9 cellular contexts compared by ENCODE assay signal in the genomic region with DNA sequence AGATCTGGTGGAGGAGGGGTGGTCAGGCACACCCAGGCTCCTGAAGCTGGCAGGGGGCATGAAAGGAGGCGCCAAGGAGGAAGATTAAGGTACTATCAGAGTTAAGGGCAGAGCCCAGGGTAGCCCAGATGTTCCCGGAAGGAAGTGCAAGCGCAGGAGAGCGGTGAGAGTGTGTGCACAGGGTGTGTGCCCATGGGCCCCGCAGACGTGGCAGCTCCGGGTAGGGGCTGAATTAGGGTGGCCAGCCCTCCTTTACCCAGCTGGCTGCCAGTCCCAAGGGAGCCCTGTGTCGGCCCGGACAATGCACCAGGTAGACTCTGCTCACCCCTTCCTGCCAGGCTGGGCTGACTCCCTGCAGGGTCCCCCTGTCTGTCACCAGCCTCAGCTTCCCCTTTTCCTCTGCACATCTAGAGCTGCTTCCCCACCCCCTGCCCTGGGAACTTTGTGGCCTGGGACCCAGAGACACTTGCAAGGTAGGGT. TPM values are rescaled to one million over a fixed set of nuclear protein-coding genes. Genes with fewer than 3 reads are reported as not detected.
DNase-seq lines count a peak whose midpoint lies in the region; ATAC-seq and TF ChIP-seq lines count a peak whose summit lies in the region.
"Had no signal": no experiment of that assay in that cellular context is flagged by ENCODE, and none has a peak within 500 bp of the region (broad histone marks: within the 10 kb centered on the region; RNA-seq: fewer than 3 reads in every experiment).

TSS of gene SMIM33 (plus strand) at position 184 of the 480 bp plus-strand sequence. CDS start at position 302, 118 bp downstream.

- peaks cover 16% of the 10 kb centered on the region for H3K36me3 Mint-ChIP-seq in activated T-cell treated with anti-CD3 and anti-CD28 coated beads, Interleukin-2, amount 50 U/mL, for 24 hours (ENCODE audit: low read depth)

- H3K9me3 ChIP-seq in mesenchymal stem cell (ENCODE audit: control insufficient read depth, low read length), result no peaks in the 10 kb centered on the region

- H3K27me3 Mint-ChIP-seq in activated T-cell treated with anti-CD3 and anti-CD28 coated beads, Interleukin-2, amount 50 U/mL, for 24 hours, result no peaks in the 10 kb centered on the region

- WGBS in mesenchymal stem cell, result 87% methylated on average over 7 of the region's 9 CpGs

- no peak within 1 kb of the TSS for H3K23ac ChIP-seq in mesenchymal stem cell (ENCODE audit: low read length in 2 of 2)

- peak within 1 kb of the TSS; percentile 91 for H3K27ac Mint-ChIP-seq in activated T-cell treated with anti-CD3 and anti-CD28 coated beads, Interleukin-2, amount 50 U/mL, for 24 hours

- no peak within 1 kb of the TSS for H3K18ac ChIP-seq in mesenchymal stem cell (ENCODE audit: low read depth in 1 of 2, low read length in 2 of 2)

- H2BK120ac ChIP-seq in mesenchymal stem cell (ENCODE audit: low read depth, low read length), result no peak within 1 kb of the TSS

- H3K9me3 Mint-ChIP-seq in activated T-cell treated with anti-CD3 and anti-CD28 coated beads, Interleukin-2, amount 50 U/mL, for 24 hours, result no peaks in the 10 kb centered on the region

- no peak within 1 kb of the TSS for H2AFZ ChIP-seq in mesenchymal stem cell (ENCODE audit: low read depth, low read length)

- H3K4me3 Mint-ChIP-seq in activated T-cell treated with anti-CD3 and anti-CD28 coated beads, Interleukin-2, amount 50 U/mL, for 24 hours, result peak within 1 kb of the TSS; percentile 69

- H4K8ac ChIP-seq in mesenchymal stem cell (ENCODE audit: low read length), result no peak within 1 kb of the TSS

- H3K4me3 ChIP-seq in mesenchymal stem cell (ENCODE audit: insufficient read depth in 1 of 2, low read depth in 1 of 2, low read length in 2 of 2) (peak within 1 kb of the TSS in 1 of 2 experiments; percentile 30), coronary artery (no peak within 1 kb of the TSS)

- TF ChIP-seq CTCF in coronary artery (IDR thresholded peaks at IDR 0.05), result no peak

- H2BK12ac ChIP-seq in mesenchymal stem cell (ENCODE audit: low read length in 2 of 2), result peak within 1 kb of the TSS in 1 of 2 experiments; percentile 22

- H3K27ac ChIP-seq in mesenchymal stem cell (ENCODE audit: low read length, poor library complexity, severe bottlenecking) (no peak within 1 kb of the TSS), coronary artery (no peak within 1 kb of the TSS)

- H3K4me1 ChIP-seq in mesenchymal stem cell (ENCODE audit: control insufficient read depth, insufficient read depth, low read depth, low read length), result peaks cover 15% of the 10 kb centered on the region

- no peak for ATAC-seq in SK-N-SH treated with all-trans-retinoic acid at 6 μM for 48 hours

- DNase-seq in CD1c-positive myeloid dendritic cell (ENCODE audit: extremely low spot score) (peak; percentile 19), MV-4-11 (lab: John Stamatoyannopoulos, UW) (peak; percentile 21), mesenchymal stem cell (no peak), coronary artery (ENCODE audit: low spot score) (no peak), DMS 273 treated with DMSO at 0.1 percent for 48 hours (lab: John Stamatoyannopoulos, UW) (no peak), cerebellar cortex (ENCODE audit: low spot score) (no peak)
- peak; percentile 73 for DNase-seq in activated T-cell treated with anti-CD3 and anti-CD28 coated beads, Interleukin-2, amount 50 U/mL, for 24 hours
- DNase-seq: SHP77 had no signal

- peaks cover 11% of the 10 kb centered on the region in 2 experiments for H3K36me3 ChIP-seq in mesenchymal stem cell (ENCODE audit: control insufficient read depth in 1 of 2, insufficient read depth in 2 of 2, low read depth in 1 of 2, low read length in 2 of 2)

- no peak within 1 kb of the TSS for H2AK5ac ChIP-seq in mesenchymal stem cell (ENCODE audit: low read length, severe bottlenecking)

- H2BK5ac ChIP-seq in mesenchymal stem cell (ENCODE audit: low read depth, low read length, poor library complexity, severe bottlenecking), result peak within 1 kb of the TSS; percentile 47

- H4K91ac ChIP-seq in mesenchymal stem cell (ENCODE audit: low read length), result no peak within 1 kb of the TSS

- H2BK15ac ChIP-seq in mesenchymal stem cell (ENCODE audit: low read depth, poor library complexity, severe bottlenecking), result no peak within 1 kb of the TSS

- peaks cover 73% of the 10 kb centered on the region for H3K4me1 Mint-ChIP-seq in activated T-cell treated with anti-CD3 and anti-CD28 coated beads, Interleukin-2, amount 50 U/mL, for 24 hours (ENCODE audit: low read depth)

- H3K27me3 ChIP-seq in mesenchymal stem cell (ENCODE audit: control insufficient read depth in 1 of 2, insufficient read depth in 1 of 2, low read length in 2 of 2), result no peaks in the 10 kb centered on the region

- no peak within 1 kb of the TSS for H3K9ac ChIP-seq in mesenchymal stem cell (ENCODE audit: low read length)

- no peak within 1 kb of the TSS for H3K4me2 ChIP-seq in mesenchymal stem cell (ENCODE audit: low read length, poor library complexity, severe bottlenecking)

- no peak within 1 kb of the TSS for H3K4ac ChIP-seq in mesenchymal stem cell (ENCODE audit: low read depth in 1 of 2, low read length in 2 of 2)

- H3K14ac ChIP-seq in mesenchymal stem cell (ENCODE audit: low read length in 2 of 2), result peak within 1 kb of the TSS in 1 of 2 experiments; percentile 63

- H3K79me1 ChIP-seq in mesenchymal stem cell (replicated peaks; ENCODE audit: low read length, poor library complexity, severe bottlenecking), result no peaks in the 10 kb centered on the region

TF ChIP-seq in SK-N-SH treated with all-trans-retinoic acid at 6 μM for 48 hours, 23 proteins besides CTCF, POLR2A, EP300 and RAD21:
- TF ChIP-seq CSDC2 (CRISPR knock-in tag; IDR thresholded peaks at IDR 0.05) (no peak), ZNF8 (CRISPR knock-in tag; IDR thresholded peaks at IDR 0.05) (no peak)

RNA-seq across cellular contexts. Expression of gene SMIM33, which starts in this region (rescaled TPM):
- not detected for polyA plus RNA-seq in mesenchymal stem cell (2013, experiment 1 of 2)
- polyA plus RNA-seq in mesenchymal stem cell (2013, experiment 2 of 2), result not detected

Comparison
In these comparisons a context has a peak if more than half of its experiments do, and no peak if none do; other contexts are left out.
1. DNase-seq: peak in CD1c-positive myeloid dendritic cell (single experiment), MV-4-11 (single experiment) and activated T-cell treated with anti-CD3 and anti-CD28 coated beads, Interleukin-2, amount 50 U/mL, for 24 hours (single experiment); none in mesenchymal stem cell (single experiment), coronary artery (single experiment), DMS 273 treated with DMSO at 0.1 percent for 48 hours (single experiment) and cerebellar cortex (single experiment).